22 cellular contexts compared by ENCODE assay signal in genomic region chr13:28590450-28590849, GRCh38.
"Had no signal": no experiment of that assay in that cellular context is flagged by ENCODE, and none has a peak within 500 bp of the region (broad histone marks: within the 10 kb centered on the region; RNA-seq: fewer than 3 reads in every experiment).

No MANE protein-coding gene starts in this region.

- H3K79me2 ChIP-seq: hepatocyte had no signal

- H3K27me3 ChIP-seq: hepatocyte, ovary, right atrium auricular region, sigmoid colon had no signal

- H3K27ac Mint-ChIP-seq: endodermal cell, memory B cell, mesothelial cell of epicardium, natural killer cell had no signal

- H2AFZ ChIP-seq: hepatocyte had no signal

- H3K27ac ChIP-seq: hepatocyte, left ventricle myocardium inferior, lower lobe of right lung, ovary, right atrium auricular region, sigmoid colon, skin epidermis had no signal

- H3K4me2 ChIP-seq: hepatocyte had no signal

- H3K4me1 ChIP-seq: left ventricle myocardium inferior, lower lobe of right lung, right atrium auricular region, sigmoid colon had no signal

- H3K4me1 Mint-ChIP-seq: mesothelial cell of epicardium, neural crest cell had no signal

- H3K36me3 ChIP-seq: left ventricle myocardium inferior, lower lobe of right lung, ovary, right atrium auricular region, sigmoid colon had no signal

- ATAC-seq: left cardiac atrium, lower lobe of right lung, natural killer cell had no signal

- H3K4me3 Mint-ChIP-seq: endodermal cell, memory B cell, mesothelial cell of epicardium, natural killer cell, neural crest cell had no signal

- H3K36me3 Mint-ChIP-seq: memory B cell, mesothelial cell of epicardium, natural killer cell had no signal

- H3K9me3 Mint-ChIP-seq: endodermal cell, memory B cell, mesothelial cell of epicardium, natural killer cell, neural crest cell had no signal

- H3K9me3 ChIP-seq: left ventricle myocardium inferior, lower lobe of right lung, ovary, right atrium auricular region, sigmoid colon had no signal

- H3K4me3 ChIP-seq: hepatocyte, left ventricle myocardium inferior, lower lobe of right lung, ovary, right atrium auricular region, sigmoid colon, skin epidermis had no signal

- DNase-seq: effector CD4-positive, alpha-beta T cell; endodermal cell; erythroblast; foreskin melanocyte; head of caudate nucleus; kidney; left cardiac atrium; left ventricle myocardium inferior; lower lobe of right lung; natural killer cell; nucleus accumbens; ovary; sigmoid colon; stimulated activated CD4-positive, alpha-beta T cell treated with anti-CD3 and anti-CD28 coated beads, Interleukin-2, amount 100 ng/mL, for 24 hours; stimulated activated naive CD4-positive, alpha-beta T cell treated with Interleukin-2 at 50 U/mL for 16 hours; trophoblast cell had no signal
